In genomic region chr6:32177788-32178546, GRCh38 we compare ENCODE assay signal across 8 cellular contexts.
DNase-seq lines count a peak whose midpoint lies in the region; ATAC-seq lines count a peak whose summit lies in the region.

TSS of gene RNF5 (plus strand) at chr6:32178405. CDS start at chr6:32178512, 107 bp downstream.

- peak within 1 kb of the TSS; percentile 99 for H3K27ac ChIP-seq in cingulate gyrus (ENCODE audit: low read depth, low read length)

- DNase-seq in AML-193 (lab: John Stamatoyannopoulos, UW): peak; percentile 100
- DNase-seq in GM19238 (ENCODE audit: insufficient read length, low spot score): peak; percentile 89
- peak; percentile 100 for DNase-seq in NCI-H524 (lab: John Stamatoyannopoulos, UW)
- peak; percentile 92 to 93 for DNase-seq in activated CD4-positive, alpha-beta T cell treated with anti-CD3 and anti-CD28 coated beads for 4 hours
- DNase-seq in kidney glomerular epithelial cell (lab: John Stamatoyannopoulos, UW): peak; percentile 100
- DNase-seq in stimulated activated CD4-positive, alpha-beta T cell treated with anti-CD3 and anti-CD28 coated beads, Interleukin-1b, Interleukin-23, amount 100 ng/mL, for 24 hours (ENCODE audit: low read depth in 4 of 4, low spot score in 1 of 4): peak; percentile 75 to 85 (median 84)

- peak; percentile 79 for ATAC-seq in HG03442 (IDR thresholded peaks at IDR 0.05; ENCODE audit: unreplicated experiment)

Comparison
In these comparisons a context has a peak if more than half of its experiments do, and no peak if none do; other contexts are left out.
1. Peak in every context shown above with its lines: DNase-seq, ATAC-seq and H3K27ac ChIP-seq.